8 cellular contexts compared by ENCODE assay signal in genomic region chr10:6086375-6087233, GRCh38. TPM values are rescaled to one million over a fixed set of nuclear protein-coding genes. Genes with fewer than 3 reads are reported as not detected.
DNase-seq lines count a peak whose midpoint lies in the region; ATAC-seq, FAIRE-seq and TF ChIP-seq lines count a peak whose summit lies in the region.

No MANE protein-coding gene starts in this region.

- FAIRE-seq in kidney (lab: Jason Lieb, UNC): peak; percentile 25

- DNase-seq in NCI-H2196 (lab: John Stamatoyannopoulos, UW; ENCODE audit: unreplicated experiment) (peak; percentile 48), cardiac fibroblast (ENCODE audit: low read depth in 2 of 2) (peak; percentile 92 to 96), kidney (peak; percentile 95), OCI-M2 (lab: John Stamatoyannopoulos, UW; ENCODE audit: unreplicated experiment) (no peak)
- peak; percentile 77 for DNase-seq in activated CD4-positive, CD25-positive, alpha-beta regulatory T cell treated with anti-CD3 and anti-CD28 coated beads, Interleukin-2, amount 50 U/mL, for 16 hours (ENCODE audit: low read depth, low spot score)
- peak; percentile 83 to 85 (median 85) for DNase-seq in stimulated activated CD4-positive, alpha-beta T cell treated with anti-CD3 and anti-CD28 coated beads, Interleukin-12 subunit alpha, Interleukin-12 subunit beta, amount 100 ng/mL, for 48 hours (ENCODE audit: low read depth in 2 of 3, low spot score in 1 of 3)

- no peaks in the 10 kb centered on the region for H3K9me3 ChIP-seq in kidney (ENCODE audit: control insufficient read depth in 1 of 2, low read length in 2 of 2)

- no peak overlapping the region for H3K9ac ChIP-seq in kidney (ENCODE audit: low read length in 2 of 2)

- intact Hi-C loops in kidney (cut with DNase I): no loop called here

- H3K4me1 ChIP-seq in kidney (ENCODE audit: control insufficient read depth in 1 of 2, insufficient read depth in 1 of 2, low read depth in 1 of 2, low read length in 2 of 2): peaks cover 7 to 16% of the 10 kb centered on the region in 2 donors

- peak; percentile 44 for ATAC-seq in HG02938 (IDR thresholded peaks at IDR 0.05; ENCODE audit: unreplicated experiment)

- TF ChIP-seq CTCF in GM12873 (IDR thresholded peaks at IDR 0.05; ENCODE audit: insufficient read depth, low read depth, low read length, missing control alignments) (peak; percentile 98), cardiac fibroblast (IDR thresholded peaks at IDR 0.05; ENCODE audit: low read depth, low read length) (peak; percentile 89), kidney (IDR thresholded peaks at IDR 0.05; ENCODE audit: borderline replicate concordance, extremely low read depth, insufficient read depth) (peak; percentile 78)

- no peaks in the 10 kb centered on the region for H3K36me3 ChIP-seq in kidney (ENCODE audit: control insufficient read depth in 1 of 2, insufficient read depth in 2 of 2, low read length in 2 of 2)

- peak overlapping the region; percentile 64 to 68 for H3K27ac ChIP-seq in kidney (ENCODE audit: low read depth in 2 of 2, low read length in 2 of 2)

- peak overlapping the region in 1 of 2 donors; percentile 4 for H3K4me3 ChIP-seq in cardiac fibroblast (replicated peaks in 1 of 2; ENCODE audit: low read depth in 2 of 2, low read length in 2 of 2)
- peak overlapping the region; percentile 14 to 20 for H3K4me3 ChIP-seq in kidney (ENCODE audit: low read length in 2 of 2)

RNA-seq across cellular contexts. Expression of gene RBM17, which starts 2.2 kb away (rescaled TPM):
- 91.9 TPM for total RNA-seq in kidney
- polyA plus RNA-seq in kidney (ENCODE audit: insufficient read depth, low read depth, low replicate concordance): 46.4 TPM

RNA-seq across cellular contexts. Expression of gene IL2RA, which starts 24.4 kb away (rescaled TPM):
- 11.9 TPM for total RNA-seq in kidney
- 0.54 TPM for polyA plus RNA-seq in kidney (ENCODE audit: insufficient read depth, low read depth, low replicate concordance)
